1 cellular context compared by ENCODE assay signal in the genomic region with DNA sequence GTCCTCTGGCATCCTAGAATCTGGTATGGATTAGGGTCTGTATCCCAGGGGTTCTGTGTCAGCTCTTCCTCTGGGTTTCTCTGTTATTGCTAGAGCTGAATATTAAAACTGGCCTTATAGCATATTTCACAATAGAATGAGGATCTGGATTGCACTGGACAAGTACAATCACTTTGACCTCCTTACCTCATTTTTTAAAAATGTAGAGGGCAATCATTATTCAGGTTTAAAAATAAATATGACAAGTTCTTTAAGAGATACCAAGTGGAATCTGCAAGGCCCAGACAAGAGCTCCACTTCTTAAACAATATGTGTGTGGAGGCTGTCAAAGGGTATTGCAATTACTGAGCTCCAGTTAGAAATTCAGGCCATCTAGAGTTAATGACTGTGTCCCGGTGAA.
TF ChIP-seq lines count a peak whose summit lies in the region.

No MANE protein-coding gene starts in this region.

TF ChIP-seq in SK-N-SH treated with all-trans-retinoic acid at 6 μM for 48 hours, 23 proteins besides CTCF, POLR2A, EP300 and RAD21 (continued from another document):
- TF ChIP-seq, protein P1, sequence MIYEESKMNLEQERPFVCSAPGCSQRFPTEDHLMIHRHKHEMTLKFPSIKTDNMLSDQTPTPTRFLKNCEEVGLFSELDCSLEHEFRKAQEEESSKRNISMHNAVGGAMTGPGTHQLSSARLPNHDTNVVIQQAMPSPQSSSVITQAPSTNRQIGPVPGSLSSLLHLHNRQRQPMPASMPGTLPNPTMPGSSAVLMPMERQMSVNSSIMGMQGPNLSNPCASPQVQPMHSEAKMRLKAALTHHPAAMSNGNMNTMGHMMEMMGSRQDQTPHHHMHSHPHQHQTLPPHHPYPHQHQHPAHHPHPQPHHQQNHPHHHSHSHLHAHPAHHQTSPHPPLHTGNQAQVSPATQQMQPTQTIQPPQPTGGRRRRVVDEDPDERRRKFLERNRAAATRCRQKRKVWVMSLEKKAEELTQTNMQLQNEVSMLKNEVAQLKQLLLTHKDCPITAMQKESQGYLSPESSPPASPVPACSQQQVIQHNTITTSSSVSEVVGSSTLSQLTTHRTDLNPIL (CRISPR knock-in tag; IDR thresholded peaks at IDR 0.05; ENCODE audit: low read depth), result 0 out of 2 replicates have a peak, but pooled peaks have one; percentile 54
